ENCODE assay signal across 8 cellular contexts in genomic region chr14:31561155-31561846, GRCh38.
DNase-seq lines count a peak whose midpoint lies in the region; ATAC-seq and TF ChIP-seq lines count a peak whose summit lies in the region.

NUBPL (plus strand) TSS chr14:31561404; CDS start chr14:31561440, 36 bp downstream.

- H3K4me1 Mint-ChIP-seq in central memory CD8-positive, alpha-beta T cell = peaks cover 27% of the 10 kb centered on the region

- peaks cover 26% of the 10 kb centered on the region for H3K27me3 Mint-ChIP-seq in central memory CD8-positive, alpha-beta T cell

- ATAC-seq in HG03196 (IDR thresholded peaks at IDR 0.05; ENCODE audit: unreplicated experiment) = peak; percentile 95
- ATAC-seq in central memory CD8-positive, alpha-beta T cell (replicated peaks; ENCODE audit: extremely low read depth, poor library complexity, severe bottlenecking) = peak; percentile 90

- DNase-seq in AG08395 (ENCODE audit: low spot score) (peak; percentile 97), NCI-H345 (lab: John Stamatoyannopoulos, UW) (peak; percentile 95), islet precursor cell (peak; percentile 96)
- peak; percentile 91 for DNase-seq in activated CD4-positive, CD25-positive, alpha-beta regulatory T cell treated with anti-CD3 and anti-CD28 coated beads, Interleukin-2, amount 50 U/mL, for 16 hours (ENCODE audit: low read depth, low spot score)
- peak; percentile 97 to 99 for DNase-seq in central memory CD8-positive, alpha-beta T cell (ENCODE audit: low spot score in 2 of 2)
- DNase-seq in stimulated activated CD4-positive, alpha-beta T cell treated with anti-CD3 and anti-CD28 coated beads, Interleukin-12 subunit alpha, Interleukin-12 subunit beta, amount 100 ng/mL, for 48 hours (ENCODE audit: low read depth in 2 of 3, low spot score in 1 of 3) = peak; percentile 90 to 96 (median 93)

- TF ChIP-seq POLR2A in GM18951 (IDR thresholded peaks at IDR 0.05; ENCODE audit: extremely low read depth, insufficient read depth, insufficient read length) = peak; percentile 83

- H3K27ac Mint-ChIP-seq in central memory CD8-positive, alpha-beta T cell (ENCODE audit: low read depth) = peak within 1 kb of the TSS; percentile 99

- peak within 1 kb of the TSS; percentile 94 for H3K4me3 Mint-ChIP-seq in central memory CD8-positive, alpha-beta T cell

- in situ Hi-C loops in GM18951 (cut with MboI; ENCODE audit: low sequenced_read_pairs, unreplicated experiment) = no loop called here

- H3K36me3 Mint-ChIP-seq in central memory CD8-positive, alpha-beta T cell (ENCODE audit: insufficient read depth) = peaks cover 14% of the 10 kb centered on the region

- H3K9me3 Mint-ChIP-seq in central memory CD8-positive, alpha-beta T cell = peaks cover 7% of the 10 kb centered on the region

Comparison
In these comparisons a context has a peak if more than half of its experiments do, and no peak if none do; other contexts are left out.
1. Peak in every context shown above with its lines: DNase-seq and ATAC-seq.